Comparison of ENCODE assay signal across 15 cellular contexts in the genomic region with DNA sequence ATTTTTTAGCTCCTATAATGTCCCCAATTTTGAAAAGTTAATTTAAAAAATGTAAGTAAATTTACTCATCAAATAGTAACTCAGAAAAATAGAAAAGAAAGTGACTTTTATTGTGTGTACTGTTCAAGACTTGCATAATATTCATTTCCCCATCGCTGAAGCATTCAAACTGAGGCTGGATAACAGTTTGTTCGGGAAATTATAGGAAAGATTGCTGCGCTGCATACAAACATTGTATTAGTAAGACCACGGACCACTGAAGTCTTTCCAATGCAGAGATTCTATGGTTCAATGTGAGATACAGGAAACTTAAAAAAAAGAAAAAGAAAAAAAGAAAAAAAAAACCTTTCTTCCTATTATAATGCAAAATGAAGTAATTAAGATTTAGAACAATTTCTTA. TPM values are rescaled to one million over a fixed set of nuclear protein-coding genes. Genes with fewer than 3 reads are reported as not detected.
DNase-seq lines count a peak whose midpoint lies in the region; ATAC-seq, FAIRE-seq and TF ChIP-seq lines count a peak whose summit lies in the region.
"Had no signal": no experiment of that assay in that cellular context is flagged by ENCODE, and none has a peak within 500 bp of the region (broad histone marks: within the 10 kb centered on the region; RNA-seq: fewer than 3 reads in every experiment).

No MANE protein-coding gene starts in this region.

- peaks cover 74% of the 10 kb centered on the region for H3K4me1 Mint-ChIP-seq in activated T-cell treated with anti-CD3 and anti-CD28 coated beads, Interleukin-2, amount 50 U/mL, for 4 hours (ENCODE audit: low read depth)

- CTCF ChIA-PET in PC-9 (lab: Charles Lee) = interaction anchor here (0.6 kb wide), 1 partner anchor 12 kb away, joined by 6 read pairs; no protein-coding TSS in a partner anchor

- no peak for TF ChIP-seq CTCF in PC-9 (conservative IDR thresholded peaks at IDR 0.05)
- no peak for TF ChIP-seq CTCF in stomach (IDR thresholded peaks at IDR 0.05)

- no TSS peak for BruUV-seq in PC-9 (replicated peaks; lab: Mats Ljungman, UMichigan)

- H3K4me1 ChIP-seq in PC-9 (replicated peaks; ENCODE audit: insufficient read depth) (peaks cover 22% of the 10 kb centered on the region), stomach (peaks cover 0 to 41% (median 5%) of the 10 kb centered on the region in 4 donors)

- H3K27me3 Mint-ChIP-seq in activated T-cell treated with anti-CD3 and anti-CD28 coated beads, Interleukin-2, amount 50 U/mL, for 4 hours (ENCODE audit: low read depth) = no peaks in the 10 kb centered on the region

- no peak for TF ChIP-seq POLR2A in stomach (IDR thresholded peaks at IDR 0.05)

- H3K36me3 Mint-ChIP-seq in activated T-cell treated with anti-CD3 and anti-CD28 coated beads, Interleukin-2, amount 50 U/mL, for 4 hours (ENCODE audit: insufficient read depth) = peaks cover 35% of the 10 kb centered on the region

- H3K4me3 ChIP-seq in PC-9 = no peak overlapping the region
- no peak overlapping the region for H3K4me3 ChIP-seq in stomach
- H3K4me3 ChIP-seq: pancreas, thoracic aorta had no signal

- no peak overlapping the region for H3K4me2 ChIP-seq in PC-9

- H3K9me3 ChIP-seq in PC-9 (ENCODE audit: insufficient read depth, low read depth) (0 out of 2 replicates have a peak, but pooled peaks cover 4% of the 10 kb centered on the region), stomach (no peaks in the 10 kb centered on the region)
- H3K9me3 ChIP-seq: pancreas, thoracic aorta had no signal

- ATAC-seq in activated T-cell treated with anti-CD3 and anti-CD28 coated beads, Interleukin-2, amount 50 U/mL, for 4 hours = no peak
- ATAC-seq in left colon = no peak
- ATAC-seq in GM18511 (IDR thresholded peaks at IDR 0.05; ENCODE audit: unreplicated experiment) = no peak
- ATAC-seq: pancreas had no signal

- DNase-seq in activated T-cell treated with anti-CD3 and anti-CD28 coated beads, Interleukin-2, amount 50 U/mL, for 4 hours = no peak
- no peak for DNase-seq in activated T-cell treated with anti-CD3 and anti-CD28 coated beads, Interleukin-2, amount 50 U/mL, for 1 hour
- DNase-seq in PC-9 = no peak
- DNase-seq in stomach = no peak
- DNase-seq in NCI-H187 (lab: John Stamatoyannopoulos, UW) = no peak
- DNase-seq in left colon = no peak
- DNase-seq: activated CD4-positive, alpha-beta T cell treated with anti-CD3 and anti-CD28 coated beads, Interleukin-2, amount 50 U/mL, for 1 hour; islet precursor cell; NCI-H1092; pancreas; stimulated activated CD4-positive, alpha-beta T cell treated with anti-CD3 and anti-CD28 coated beads, Interleukin-4, amount 100 ng/mL, for 24 hours had no signal

- no peak for TF ChIP-seq EP300 in stomach (IDR thresholded peaks at IDR 0.05)

- peak overlapping the region; percentile 55 for H3K4me3 Mint-ChIP-seq in activated T-cell treated with anti-CD3 and anti-CD28 coated beads, Interleukin-2, amount 50 U/mL, for 4 hours

- no peaks in the 10 kb centered on the region for H3K9me3 Mint-ChIP-seq in activated T-cell treated with anti-CD3 and anti-CD28 coated beads, Interleukin-2, amount 50 U/mL, for 4 hours

- H3K27ac ChIP-seq in PC-9 (peak overlapping the region; percentile 56; the same call in 1 of the 2 replicates), stomach (peak overlapping the region in 3 of 5 donors; percentile 47 to 75 (median 64))
- H3K27ac ChIP-seq: pancreas, thoracic aorta had no signal

- FAIRE-seq in colon (lab: Jason Lieb, UNC) = peak; percentile 69
- FAIRE-seq: bronchial epithelial cell had no signal

- no peaks in the 10 kb centered on the region for H4K20me1 ChIP-seq in PC-9 (ENCODE audit: insufficient read depth)

- H2AFZ ChIP-seq in PC-9 = no peak overlapping the region

- no peaks in the 10 kb centered on the region for H3K36me3 ChIP-seq in PC-9 (ENCODE audit: low read depth)
- peaks cover 0 to 16% (median 10%) of the 10 kb centered on the region in 4 donors for H3K36me3 ChIP-seq in stomach

- WGBS in stomach, 5 donors = 62 to 88% (median 84%) methylated on average over 4 of the region's 4 CpGs

- intact Hi-C loops in PC-9 (cut with micrococcal nuclease; ENCODE audit: unreplicated experiment) (no loop called here), stomach (cut with DNase I; ENCODE audit: low total_unique reads) (no loop called here), left colon (cut with DNase I, micrococcal nuclease) (no loop called here)

- no peaks in the 10 kb centered on the region for H3K27me3 ChIP-seq in PC-9 (ENCODE audit: insufficient read depth, low read depth)
- no peaks in the 10 kb centered on the region for H3K27me3 ChIP-seq in stomach
- H3K27me3 ChIP-seq: pancreas had no signal

- H3F3A ChIP-seq in PC-9 (ENCODE audit: insufficient read depth, low read depth) = no peaks in the 10 kb centered on the region

- POLR2A ChIA-PET in PC-9 (lab: Charles Lee; ENCODE audit: unreplicated experiment) = no interaction called here

- peaks cover 26% of the 10 kb centered on the region for H3K79me2 ChIP-seq in PC-9 (ENCODE audit: low read depth)

- no peaks in the 10 kb centered on the region for H3K9me2 ChIP-seq in PC-9 (ENCODE audit: insufficient read depth)

RNA-seq across cellular contexts. Expression of a gene that starts 10.4 kb away (rescaled TPM):
- total RNA-seq in activated T-cell treated with anti-CD3 and anti-CD28 coated beads, Interleukin-2, amount 50 U/mL, for 4 hours = 100 to 1,000 TPM; 107 to 166 (median 129) TPM
- 10.8 and 14.9 TPM in 2 replicates for total RNA-seq in PC-9 (2021)
- 10 to 100 TPM in 4 of 5 donors, 1 to 10 TPM in 1; 9.3 to 76.4 (median 18.7) TPM for total RNA-seq in stomach
- polyA plus RNA-seq in stomach = 1 to 10 TPM; 3.4 to 8.6 (median 7.9) TPM
- 10 to 100 TPM; 43.1 to 59.9 TPM for total RNA-seq in left colon
